Comparison of ENCODE assay signal across 8 cellular contexts in the genomic region with DNA sequence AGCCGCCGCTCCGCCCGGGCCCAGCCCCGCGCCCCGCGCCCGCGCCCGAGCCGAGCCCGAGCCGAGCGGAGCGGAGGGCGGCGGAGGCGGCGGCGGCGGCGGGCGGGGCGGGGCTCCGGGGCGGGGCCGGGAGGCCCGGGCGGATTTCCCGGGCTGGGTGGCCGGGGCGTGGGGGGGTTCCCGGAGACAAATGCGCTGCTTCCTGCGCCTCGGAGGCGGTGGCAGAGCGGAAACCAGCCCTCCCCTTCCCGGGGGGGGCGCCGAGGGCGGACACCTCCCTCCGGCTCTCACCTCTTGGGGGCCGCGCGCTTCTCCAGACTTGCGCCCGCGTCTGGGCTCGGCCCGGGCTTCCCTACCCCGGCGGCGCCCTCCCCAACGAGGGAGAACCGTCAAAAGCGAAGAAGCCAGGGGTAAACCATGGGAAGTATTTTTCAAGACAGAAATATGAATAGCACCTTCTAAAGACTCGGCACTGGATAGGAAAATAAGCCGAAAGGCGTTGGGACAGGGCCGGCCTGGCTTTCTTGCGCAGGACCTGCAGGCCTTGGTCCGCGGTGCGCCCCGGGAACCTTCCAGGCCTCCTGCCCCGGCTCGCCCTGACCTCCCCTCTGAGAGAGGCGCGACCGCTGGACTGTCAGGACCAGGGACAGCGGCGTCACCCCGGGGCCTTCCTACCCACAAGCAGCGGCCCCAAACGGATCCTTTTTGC. TPM values are rescaled to one million over a fixed set of nuclear protein-coding genes. Genes with fewer than 3 reads are reported as not detected.
DNase-seq lines count a peak whose midpoint lies in the region; ATAC-seq lines count a peak whose summit lies in the region.

Gene MAPK11, minus strand, starts transcription at position 79 of the 709 bp plus-strand sequence. CDS start 88 bp downstream, outside the sequence.

- peaks cover 14% of the 10 kb centered on the region for H3K4me1 Mint-ChIP-seq in activated CD8-positive, alpha-beta memory T cell treated with anti-CD3 and anti-CD28 coated beads, Interleukin-2, amount 10 ng/mL, durations not matched to agents 7 days and 5 days

- CTCF ChIA-PET in activated CD8-positive, alpha-beta memory T cell treated with anti-CD3 and anti-CD28 coated beads, Interleukin-2, amount 10 ng/mL, durations not matched to agents 7 days and 5 days (lab: Charles Lee): interaction anchor here (0.6 to 4.7 kb wide), 3 partner anchors 19 to 30 kb away, joined by 3 to 25 read pairs (median 5); partner anchors contain the start of gene HDAC10

- peak; percentile 61 for ATAC-seq in activated CD8-positive, alpha-beta memory T cell treated with anti-CD3 and anti-CD28 coated beads, Interleukin-2, amount 10 ng/mL, durations not matched to agents 7 days and 5 days
- ATAC-seq in GM21390 (IDR thresholded peaks at IDR 0.05; ENCODE audit: unreplicated experiment): no peak

- H3K36me3 ChIP-seq in endocrine pancreas (ENCODE audit: control insufficient read depth, insufficient read depth, low read length): no peaks in the 10 kb centered on the region

- H3K27me3 Mint-ChIP-seq in activated CD8-positive, alpha-beta memory T cell treated with anti-CD3 and anti-CD28 coated beads, Interleukin-2, amount 10 ng/mL, durations not matched to agents 7 days and 5 days: peaks cover 5% of the 10 kb centered on the region

- peak; percentile 50 for DNase-seq in NCI-H82 (lab: John Stamatoyannopoulos, UW)
- no peak for DNase-seq in NCI-H82 treated with DMSO at 0.1 percent for 48 hours (lab: John Stamatoyannopoulos, UW; ENCODE audit: unreplicated experiment)
- peak; percentile 72 for DNase-seq in NCI-H2227 (lab: John Stamatoyannopoulos, UW; ENCODE audit: unreplicated experiment)
- peak; percentile 83 for DNase-seq in activated CD8-positive, alpha-beta memory T cell treated with anti-CD3 and anti-CD28 coated beads, Interleukin-2, amount 10 ng/mL, durations not matched to agents 7 days and 5 days
- peak; percentile 32 for DNase-seq in midbrain (lab: John Stamatoyannopoulos, UW)
- DNase-seq in stimulated activated CD8-positive, alpha-beta memory T cell treated with anti-CD3 and anti-CD28 coated beads, Interleukin-2, amount 100 ng/mL, for 48 hours (ENCODE audit: low read depth in 2 of 2): peak; percentile 52 to 61

- H3K4me3 Mint-ChIP-seq in activated CD8-positive, alpha-beta memory T cell treated with anti-CD3 and anti-CD28 coated beads, Interleukin-2, amount 10 ng/mL, durations not matched to agents 7 days and 5 days: peak within 1 kb of the TSS; percentile 58

- H3K4me3 ChIP-seq in endocrine pancreas (ENCODE audit: control insufficient read depth, insufficient read depth, low read length): no peak within 1 kb of the TSS

- peak within 1 kb of the TSS; percentile 83 for H3K9ac ChIP-seq in endocrine pancreas (ENCODE audit: control insufficient read depth, insufficient read depth, low read length)

- H3K9me3 ChIP-seq in endocrine pancreas (ENCODE audit: control insufficient read depth, low read length): no peaks in the 10 kb centered on the region

- H3K36me3 Mint-ChIP-seq in activated CD8-positive, alpha-beta memory T cell treated with anti-CD3 and anti-CD28 coated beads, Interleukin-2, amount 10 ng/mL, durations not matched to agents 7 days and 5 days: no peaks in the 10 kb centered on the region

- peak within 1 kb of the TSS; percentile 46 for H3K27ac Mint-ChIP-seq in activated CD8-positive, alpha-beta memory T cell treated with anti-CD3 and anti-CD28 coated beads, Interleukin-2, amount 10 ng/mL, durations not matched to agents 7 days and 5 days

- no peaks in the 10 kb centered on the region for H3K27me3 ChIP-seq in endocrine pancreas (ENCODE audit: control insufficient read depth, insufficient read depth, low read length)

- H3K9me3 Mint-ChIP-seq in activated CD8-positive, alpha-beta memory T cell treated with anti-CD3 and anti-CD28 coated beads, Interleukin-2, amount 10 ng/mL, durations not matched to agents 7 days and 5 days (ENCODE audit: low read depth): no peaks in the 10 kb centered on the region

- no peaks in the 10 kb centered on the region for H3K4me1 ChIP-seq in endocrine pancreas (ENCODE audit: control insufficient read depth, insufficient read depth, low read length)

RNA-seq across cellular contexts. Expression of gene MAPK11, which starts in this region (rescaled TPM):
- total RNA-seq in activated CD8-positive, alpha-beta memory T cell treated with anti-CD3 and anti-CD28 coated beads, Interleukin-2, amount 10 ng/mL, durations not matched to agents 7 days and 5 days: 10 to 100 TPM; 16.5 to 18.5 TPM
